Comparison of ENCODE assay signal across 8 cellular contexts in genomic region chr6:7723041-7723447, GRCh38. TPM values are rescaled to one million over a fixed set of nuclear protein-coding genes. Genes with fewer than 3 reads are reported as not detected.
A peak's percentile ranks its signal among the peaks of the same experiment; 100 is the strongest.
DNase-seq lines count a peak whose midpoint lies in the region; ATAC-seq, FAIRE-seq and TF ChIP-seq lines count a peak whose summit lies in the region.

No MANE protein-coding gene starts in this region.

- no peak overlapping the region for H3K27ac ChIP-seq in PC-9
- H3K27ac ChIP-seq in upper lobe of left lung = no peak overlapping the region

- no peak overlapping the region for H2AFZ ChIP-seq in PC-9

- H3K4me2 ChIP-seq in PC-9 = no peak overlapping the region

- POLR2A ChIA-PET in PC-9 (lab: Charles Lee; ENCODE audit: unreplicated experiment) = no interaction called here

- BruUV-seq in PC-9 (replicated peaks; lab: Mats Ljungman, UMichigan) = no TSS peak

- ATAC-seq in upper lobe of left lung (ENCODE audit: low FRiP score in 2 of 2) (peak; percentile 77), GM21360 (IDR thresholded peaks at IDR 0.05; ENCODE audit: unreplicated experiment) (no peak)

- H3K4me1 ChIP-seq in PC-9 (replicated peaks; ENCODE audit: insufficient read depth) (peaks cover 6% of the 10 kb centered on the region; the same call in 1 of the 2 replicates), upper lobe of left lung (peaks cover 25 to 36% (median 27%) of the 10 kb centered on the region in 4 donors)

- no peaks in the 10 kb centered on the region for H3F3A ChIP-seq in PC-9 (ENCODE audit: insufficient read depth, low read depth)

- TF ChIP-seq EP300 in upper lobe of left lung (IDR thresholded peaks at IDR 0.05) = no peak

- DNase-seq in HUDEP-2 (lab: John Stamatoyannopoulos, UW; ENCODE audit: unreplicated experiment in 76 of 76) (peak in 71 of 76 experiments; percentile 9 to 86 (median 63)), PC-9 (peak; percentile 55 to 72), fibroblast of the conjunctiva (ENCODE audit: low read depth) (peak; percentile 84), non-pigmented ciliary epithelial cell (ENCODE audit: low read depth) (peak; percentile 58), upper lobe of left lung (peak in 1 of 2 donors; percentile 78)
- peak; percentile 81 to 82 for DNase-seq in activated T-cell treated with anti-CD3 and anti-CD28 coated beads, Interleukin-2, amount 50 U/mL, for 48 hours

- TF ChIP-seq CTCF in PC-9 (conservative IDR thresholded peaks at IDR 0.05) = peak; percentile 71
- TF ChIP-seq CTCF in upper lobe of left lung (IDR thresholded peaks at IDR 0.05) = peak; percentile 60 to 75 (median 65)

- H3K79me2 ChIP-seq in PC-9 (ENCODE audit: low read depth) = no peaks in the 10 kb centered on the region

- 0 out of 2 replicates have a peak, but pooled peaks cover 4% of the 10 kb centered on the region for H3K27me3 ChIP-seq in PC-9 (ENCODE audit: insufficient read depth, low read depth)
- peaks cover 0 to 18% (median 9%) of the 10 kb centered on the region in 4 donors for H3K27me3 ChIP-seq in upper lobe of left lung

- intact Hi-C loops in PC-9 (cut with micrococcal nuclease; ENCODE audit: unreplicated experiment) = loop anchor here (1.0 kb wide), 2 partner anchors 269 to 283 kb away; no protein-coding TSS in a partner anchor

- H4K20me1 ChIP-seq in PC-9 (ENCODE audit: insufficient read depth) = no peaks in the 10 kb centered on the region

- no peak overlapping the region for H3K4me3 ChIP-seq in PC-9
- no peak overlapping the region for H3K4me3 ChIP-seq in upper lobe of left lung

- FAIRE-seq in G401.6 (lab: Jason Lieb, UNC) = peak; percentile 53

- H3K36me3 ChIP-seq in PC-9 (ENCODE audit: low read depth) (no peaks in the 10 kb centered on the region), upper lobe of left lung (no peaks in the 10 kb centered on the region)

- no peaks in the 10 kb centered on the region for H3K9me2 ChIP-seq in PC-9 (ENCODE audit: insufficient read depth)

- CTCF ChIA-PET in PC-9 (lab: Charles Lee) = interaction anchor here (0.5 to 1.0 kb wide), 8 partner anchors 9 to 560 kb away, joined by 3 to 8 read pairs (median 3); no protein-coding TSS in a partner anchor

- TF ChIP-seq POLR2A in upper lobe of left lung (IDR thresholded peaks at IDR 0.05) = no peak

- H3K9me3 ChIP-seq in PC-9 (ENCODE audit: insufficient read depth, low read depth) (no peaks in the 10 kb centered on the region), upper lobe of left lung (no peaks in the 10 kb centered on the region)

- 0 to 3% methylated on average over 9 to 10 of the region's 10 CpGs for WGBS in upper lobe of left lung, 2 donors

RNA-seq across cellular contexts. Expression of gene BMP6, which starts 2.9 kb away (rescaled TPM):
- total RNA-seq in PC-9 (2021) (not detected in 2 replicates), upper lobe of left lung (10 to 100 TPM in 2 of 6 donors, 1 to 10 TPM in 4; 1.0 to 25.4 (median 5.2) TPM)
